8 cellular contexts compared by ENCODE assay signal in genomic region chr5:174981416-174981815, GRCh38.
"Had no signal": no experiment of that assay in that cellular context is flagged by ENCODE, and none has a peak within 500 bp of the region (broad histone marks: within the 10 kb centered on the region; RNA-seq: fewer than 3 reads in every experiment).

No MANE protein-coding gene starts in this region.

- H3K4me3 ChIP-seq: GM23248, HAP-1 had no signal

- H3K36me3 ChIP-seq: HAP-1 had no signal

- H2AFZ ChIP-seq: GM23248 had no signal

- H3K4me1 ChIP-seq: HAP-1 had no signal

- H3K27ac ChIP-seq: GM23248, HL-60 had no signal

- H3K27ac Mint-ChIP-seq: HFFc6 had no signal

- H3K27me3 Mint-ChIP-seq: IgD-negative memory B cell had no signal

- DNase-seq: GM23248, H7, HFFc6, KBM-7 had no signal

- H3K9me3 ChIP-seq: HAP-1 had no signal

- H3K9ac ChIP-seq: GM23248 had no signal

- H3K36me3 Mint-ChIP-seq: IgD-negative memory B cell had no signal

- FAIRE-seq: HepG2 had no signal

- H3K4me3 Mint-ChIP-seq: HFFc6 had no signal

- H3K4me1 Mint-ChIP-seq: IgD-negative memory B cell had no signal
